Comparison of ENCODE assay signal across 28 cellular contexts in genomic region chr11:37353192-37353591, GRCh38.
"Had no signal": no experiment of that assay in that cellular context is flagged by ENCODE, and none has a peak within 500 bp of the region (broad histone marks: within the 10 kb centered on the region; RNA-seq: fewer than 3 reads in every experiment).

No MANE protein-coding gene starts in this region.

- H3K27ac ChIP-seq: neural progenitor cell, ovary, parathyroid adenoma, prostate gland, right lobe of liver, sigmoid colon, stomach, thoracic aorta, thyroid gland, tibial nerve, upper lobe of left lung, vagina had no signal

- H3K9ac ChIP-seq: neural progenitor cell, parathyroid adenoma had no signal

- H3K79me2 ChIP-seq: parathyroid adenoma had no signal

- H3K9me3 ChIP-seq: ovary, prostate gland, right lobe of liver, thoracic aorta, thyroid gland, tibial nerve, upper lobe of left lung, vagina had no signal

- H2AFZ ChIP-seq: neural progenitor cell, parathyroid adenoma had no signal

- H3K9me3 Mint-ChIP-seq: nephron progenitor cell, neural progenitor cell had no signal

- DNase-seq: naive thymus-derived CD8-positive, alpha-beta T cell; nephron progenitor cell; occipital lobe; ovary; posterior cingulate gyrus; right cardiac atrium; right lobe of liver; sigmoid colon; small intestine; stimulated activated CD4-positive, alpha-beta T cell treated with anti-CD3 and anti-CD28 coated beads, Interleukin-15, amount 100 ng/mL, for 24 hours; stimulated activated CD4-positive, alpha-beta T cell treated with anti-CD3 and anti-CD28 coated beads, Interleukin-2, amount 100 ng/mL, for 24 hours; stimulated activated CD4-positive, alpha-beta T cell treated with anti-CD3 and anti-CD28 coated beads, Interleukin-2, amount 100 ng/mL, for 48 hours; stimulated activated CD4-positive, alpha-beta T cell treated with anti-CD3 and anti-CD28 coated beads, Interleukin-4, amount 100 ng/mL, for 24 hours; stimulated activated naive B cell treated with anti-CD40 and anti-IgM and Interleukin-4, amounts not matched to agents 10 μg/mL and 1 μg/mL and 100 μg/mL, for 72 hours; stimulated activated naive CD4-positive, alpha-beta T cell treated with Interleukin-2 at 50 U/mL for 16 hours; stomach; thyroid gland; trophoblast cell; upper lobe of left lung had no signal

- H3K4me3 Mint-ChIP-seq: naive thymus-derived CD8-positive, alpha-beta T cell; natural killer cell treated with Interleukin-12 subunit alpha and Interleukin-12 subunit beta and Interleukin-15 and Interleukin-18, amount 100 ng/mL, for 72 hours; nephron progenitor cell; neural progenitor cell; stimulated activated effector memory CD8-positive, alpha-beta T cell treated with anti-CD3 and anti-CD28 coated beads, Interleukin-12 subunit alpha, Interleukin-12 subunit beta, amount 100 ng/mL, for 72 hours; stimulated activated naive B cell treated with anti-CD40 and anti-IgM and Interleukin-4, amounts not matched to agents 10 μg/mL and 1 μg/mL and 100 μg/mL, for 72 hours; stimulated activated naive CD8-positive, alpha-beta T cell treated with anti-CD3 and anti-CD28 coated beads, Interleukin-15, Interleukin-2, amounts not matched to agents 100 ng/mL and 50 ng/mL, for 24 hours had no signal

- H3K4me3 ChIP-seq: neural progenitor cell, ovary, prostate gland, right lobe of liver, sigmoid colon, stomach, thoracic aorta, thyroid gland, tibial nerve, upper lobe of left lung, vagina had no signal

- H3K27me3 Mint-ChIP-seq: naive thymus-derived CD8-positive, alpha-beta T cell; stimulated activated naive B cell treated with anti-CD40 and anti-IgM and Interleukin-4, amounts not matched to agents 10 μg/mL and 1 μg/mL and 100 μg/mL, for 72 hours; stimulated activated naive CD8-positive, alpha-beta T cell treated with anti-CD3 and anti-CD28 coated beads, Interleukin-15, Interleukin-2, amounts not matched to agents 100 ng/mL and 50 ng/mL, for 24 hours had no signal

- H3K4me2 ChIP-seq: neural progenitor cell had no signal

- H3K4me1 ChIP-seq: neural progenitor cell, parathyroid adenoma, prostate gland, right lobe of liver, sigmoid colon, stomach, thyroid gland, tibial nerve, upper lobe of left lung, vagina had no signal

- H3K4me1 Mint-ChIP-seq: naive thymus-derived CD8-positive, alpha-beta T cell; nephron progenitor cell; neural progenitor cell; stimulated activated effector memory CD8-positive, alpha-beta T cell treated with anti-CD3 and anti-CD28 coated beads, Interleukin-12 subunit alpha, Interleukin-12 subunit beta, amount 100 ng/mL, for 72 hours; stimulated activated naive B cell treated with anti-CD40 and anti-IgM and Interleukin-4, amounts not matched to agents 10 μg/mL and 1 μg/mL and 100 μg/mL, for 72 hours had no signal

- ATAC-seq: naive thymus-derived CD8-positive, alpha-beta T cell; natural killer cell treated with Interleukin-12 subunit alpha and Interleukin-12 subunit beta and Interleukin-15 and Interleukin-18, amount 100 ng/mL, for 72 hours; right cardiac atrium; stimulated activated effector memory CD8-positive, alpha-beta T cell treated with anti-CD3 and anti-CD28 coated beads, Interleukin-12 subunit alpha, Interleukin-12 subunit beta, amount 100 ng/mL, for 72 hours; stimulated activated naive B cell treated with anti-CD40 and anti-IgM and Interleukin-4, amounts not matched to agents 10 μg/mL and 1 μg/mL and 100 μg/mL, for 72 hours had no signal

- H3K27ac Mint-ChIP-seq: naive thymus-derived CD8-positive, alpha-beta T cell; natural killer cell treated with Interleukin-12 subunit alpha and Interleukin-12 subunit beta and Interleukin-15 and Interleukin-18, amount 100 ng/mL, for 72 hours; nephron progenitor cell; neural progenitor cell; stimulated activated effector memory CD8-positive, alpha-beta T cell treated with anti-CD3 and anti-CD28 coated beads, Interleukin-12 subunit alpha, Interleukin-12 subunit beta, amount 100 ng/mL, for 72 hours; stimulated activated naive B cell treated with anti-CD40 and anti-IgM and Interleukin-4, amounts not matched to agents 10 μg/mL and 1 μg/mL and 100 μg/mL, for 72 hours; stimulated activated naive CD8-positive, alpha-beta T cell treated with anti-CD3 and anti-CD28 coated beads, Interleukin-15, Interleukin-2, amounts not matched to agents 100 ng/mL and 50 ng/mL, for 24 hours had no signal

- H3K36me3 Mint-ChIP-seq: naive thymus-derived CD8-positive, alpha-beta T cell; natural killer cell treated with Interleukin-12 subunit alpha and Interleukin-12 subunit beta and Interleukin-15 and Interleukin-18, amount 100 ng/mL, for 72 hours; neural progenitor cell; stimulated activated effector memory CD8-positive, alpha-beta T cell treated with anti-CD3 and anti-CD28 coated beads, Interleukin-12 subunit alpha, Interleukin-12 subunit beta, amount 100 ng/mL, for 72 hours; stimulated activated naive B cell treated with anti-CD40 and anti-IgM and Interleukin-4, amounts not matched to agents 10 μg/mL and 1 μg/mL and 100 μg/mL, for 72 hours had no signal

- H3K36me3 ChIP-seq: neural progenitor cell, ovary, prostate gland, right lobe of liver, sigmoid colon, stomach, thoracic aorta, thyroid gland, tibial nerve, upper lobe of left lung, vagina had no signal

- H3K27me3 ChIP-seq: neural progenitor cell, ovary, right lobe of liver, sigmoid colon, stomach, thyroid gland, tibial nerve, upper lobe of left lung, vagina had no signal
